ENCODE assay signal across 9 cellular contexts in genomic region chrX:41596586-41596985, GRCh38.
DNase-seq lines count a peak whose midpoint lies in the region; ATAC-seq and TF ChIP-seq lines count a peak whose summit lies in the region.
"Had no signal": no experiment of that assay in that cellular context is flagged by ENCODE, and none has a peak within 500 bp of the region (broad histone marks: within the 10 kb centered on the region; RNA-seq: fewer than 3 reads in every experiment).

No MANE protein-coding gene starts in this region.

- DNase-seq in Caki2 (ENCODE audit: low read depth) (peak; percentile 30), BE2C (no peak), SKM-1 treated with dmso at 0.1 percent for 144 hours (lab: John Stamatoyannopoulos, UW; ENCODE audit: unreplicated experiment) (no peak), HUDEP-2 (lab: John Stamatoyannopoulos, UW; ENCODE audit: unreplicated experiment in 76 of 76) (no peak), cerebellum (ENCODE audit: low spot score) (no peak)
- peak; percentile 3 for DNase-seq in T-helper 2 cell treated with Interferon-gamma antibody and Interleukin-4, amounts not matched to agents 5 μg/mL and 100 μg/mL, for 36 hours (ENCODE audit: low spot score)
- DNase-seq: left ventricle myocardium inferior had no signal

- H3K9me3 Mint-ChIP-seq in T-helper 2 cell treated with Interferon-gamma antibody and Interleukin-4, amounts not matched to agents 5 μg/mL and 100 μg/mL, for 36 hours = no peaks in the 10 kb centered on the region

- no peaks in the 10 kb centered on the region for H3K4me1 Mint-ChIP-seq in T-helper 2 cell treated with Interferon-gamma antibody and Interleukin-4, amounts not matched to agents 5 μg/mL and 100 μg/mL, for 36 hours (ENCODE audit: low read depth)

- peak; percentile 99 for ATAC-seq in GM19351 (IDR thresholded peaks at IDR 0.05; ENCODE audit: unreplicated experiment)
- peak; percentile 79 for ATAC-seq in HG02981 (IDR thresholded peaks at IDR 0.05; ENCODE audit: unreplicated experiment)

- no peaks in the 10 kb centered on the region for H3K27me3 Mint-ChIP-seq in T-helper 2 cell treated with Interferon-gamma antibody and Interleukin-4, amounts not matched to agents 5 μg/mL and 100 μg/mL, for 36 hours (ENCODE audit: low read depth)

- H3K36me3 ChIP-seq in BE2C = no peaks in the 10 kb centered on the region
- H3K36me3 ChIP-seq: left ventricle myocardium inferior had no signal

- H3K4me1 ChIP-seq in BE2C = no peaks in the 10 kb centered on the region
- H3K4me1 ChIP-seq: left ventricle myocardium inferior had no signal

- in situ Hi-C loops in Caki2 (cut with HindIII; ENCODE audit: low pct_unique_long_range_greater_than_20kb, low sequenced_read_pairs) = no loop called here

- H3K36me3 Mint-ChIP-seq in T-helper 2 cell treated with Interferon-gamma antibody and Interleukin-4, amounts not matched to agents 5 μg/mL and 100 μg/mL, for 36 hours (ENCODE audit: low read depth) = no peaks in the 10 kb centered on the region

- H3K27ac Mint-ChIP-seq in T-helper 2 cell treated with Interferon-gamma antibody and Interleukin-4, amounts not matched to agents 5 μg/mL and 100 μg/mL, for 36 hours = no peak overlapping the region

- H3K27me3 ChIP-seq in BE2C = no peaks in the 10 kb centered on the region

- TF ChIP-seq CTCF in BE2C (IDR thresholded peaks at IDR 0.05; ENCODE audit: low read depth, low read length) = no peak

- H3K4me3 ChIP-seq in BE2C (ENCODE audit: low read depth, low read length) = no peak overlapping the region
- H3K4me3 ChIP-seq: left ventricle myocardium inferior had no signal

- no peak overlapping the region for H3K4me3 Mint-ChIP-seq in T-helper 2 cell treated with Interferon-gamma antibody and Interleukin-4, amounts not matched to agents 5 μg/mL and 100 μg/mL, for 36 hours

- H3K9me3 ChIP-seq in BE2C = no peaks in the 10 kb centered on the region
- H3K9me3 ChIP-seq: left ventricle myocardium inferior had no signal

Comparison
In these comparisons a context has a peak if more than half of its experiments do, and no peak if none do; other contexts are left out.
1. DNase-seq: peak in Caki2 (single experiment) and T-helper 2 cell treated with Interferon-gamma antibody and Interleukin-4, amounts not matched to agents 5 μg/mL and 100 μg/mL, for 36 hours (single experiment); none in BE2C (single experiment), SKM-1 treated with dmso at 0.1 percent for 144 hours (single experiment), HUDEP-2 (0 of 76) and cerebellum (single experiment).